In the genomic region with DNA sequence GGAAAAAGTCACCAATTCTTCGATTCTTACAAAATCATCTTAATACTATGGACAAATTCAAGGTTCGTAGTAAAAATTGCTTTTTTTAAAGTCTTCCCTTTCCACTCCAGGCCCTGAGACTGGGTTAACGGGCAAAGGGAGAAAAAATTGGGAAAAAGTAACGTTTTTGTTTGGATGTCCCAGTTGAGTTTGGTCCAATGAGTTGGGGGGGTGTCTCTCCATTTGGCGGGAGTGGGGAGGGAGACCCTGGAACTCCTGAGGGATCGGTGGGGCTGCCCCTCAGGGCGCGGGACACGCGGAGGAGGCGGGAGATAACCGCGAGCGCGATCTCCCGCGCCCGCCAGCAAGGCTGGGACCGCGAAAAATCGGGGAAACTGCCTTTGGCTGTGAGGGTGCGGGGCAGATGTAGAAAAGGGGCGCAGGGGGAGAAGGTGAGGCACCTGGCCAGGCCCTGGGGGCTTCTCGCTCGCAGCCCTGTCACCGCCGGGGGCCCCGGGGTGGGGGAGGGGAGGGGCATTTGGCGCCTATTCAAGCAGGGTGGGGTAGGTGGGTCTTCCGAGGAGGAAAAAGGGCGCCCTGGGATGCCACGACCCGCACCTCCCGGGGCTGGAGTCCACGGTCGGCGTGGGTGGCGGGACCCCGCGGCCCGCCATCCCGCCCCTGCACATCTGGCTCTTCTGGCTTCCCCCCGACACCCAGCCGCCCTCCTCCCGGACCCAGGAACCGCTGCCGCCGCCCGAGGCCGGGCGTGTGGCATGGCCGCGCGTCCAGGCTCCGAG, we compare ENCODE assay signal across 8 cellular contexts. TPM values are rescaled to one million over a fixed set of nuclear protein-coding genes. Genes with fewer than 3 reads are reported as not detected.
A peak's percentile ranks its signal among the peaks of the same experiment; 100 is the strongest.
DNase-seq lines count a peak whose midpoint lies in the region; ATAC-seq and TF ChIP-seq lines count a peak whose summit lies in the region.

No MANE protein-coding gene starts in this region.

- H3K4me3 Mint-ChIP-seq in neural crest cell: peak overlapping the region; percentile 87

- CTCF ChIA-PET in HCT116 (lab: Charles Lee): interaction anchor here (1.0 kb wide), 1 partner anchor 9 kb away, joined by 4 read pairs; no protein-coding TSS in a partner anchor

- H3K9me3 Mint-ChIP-seq in neural crest cell: no peaks in the 10 kb centered on the region

- H3K27ac ChIP-seq in HCT116 (ENCODE audit: low read depth, low read length) (peak overlapping the region; percentile 87), SJCRH30 (peak overlapping the region; percentile 95)

- H3K36me3 ChIP-seq in GM06990 (ENCODE audit: control insufficient read depth, insufficient read depth, low read length): no peaks in the 10 kb centered on the region
- H3K36me3 ChIP-seq in HCT116 (ENCODE audit: control insufficient read depth in 1 of 2, insufficient read depth in 2 of 2, low read length in 2 of 2): peaks cover 4 to 34% of the 10 kb centered on the region in 2 experiments; a peak in 2 of 4 replicates
- H3K36me3 ChIP-seq in SJCRH30: peaks cover 60% of the 10 kb centered on the region

- H3K79me2 ChIP-seq in HCT116 (ENCODE audit: insufficient read depth, low read length): peaks cover 93% of the 10 kb centered on the region

- H3K4me1 Mint-ChIP-seq in neural crest cell: peaks cover 58% of the 10 kb centered on the region

- H3K9ac ChIP-seq in HCT116 (ENCODE audit: low read length): peak overlapping the region; percentile 99

- H3K4me1 ChIP-seq in HCT116 (ENCODE audit: control insufficient read depth in 1 of 2, insufficient read depth in 2 of 2, low read length in 2 of 2): peaks cover 8 to 28% of the 10 kb centered on the region in 2 experiments; a peak in 3 of 4 replicates
- peaks cover 10% of the 10 kb centered on the region for H3K4me1 ChIP-seq in SJCRH30

- peaks cover 18% of the 10 kb centered on the region for H3K36me3 Mint-ChIP-seq in neural crest cell (ENCODE audit: low read depth)

- no peaks in the 10 kb centered on the region for H3K27me3 Mint-ChIP-seq in neural crest cell (ENCODE audit: low read depth)

- ATAC-seq in HCT116: peak; percentile 6; the same call in 1 of the 2 replicates
- ATAC-seq in HG03469 (IDR thresholded peaks at IDR 0.05; ENCODE audit: unreplicated experiment): no peak
- ATAC-seq in GM18519 (IDR thresholded peaks at IDR 0.05; ENCODE audit: low FRiP score, unreplicated experiment): no peak

- BruUV-seq in HCT116 (replicated peaks; lab: Mats Ljungman, UMichigan): no TSS peak

- RAD21 ChIA-PET in HCT116 (lab: Charles Lee; ENCODE audit: low non-redundant PET in 1 of 2, low total read pairs in 2 of 2, uncharacterized antibody in 2 of 2, unreplicated experiment in 2 of 2): no interaction called here

- no peak for TF ChIP-seq CTCF in GM06990 (IDR thresholded peaks at IDR 0.05; ENCODE audit: insufficient read depth, low read length, poor library complexity, severe bottlenecking)
- no peak for TF ChIP-seq CTCF in HCT116 (IDR thresholded peaks at IDR 0.05 in 2 of 3, conservative IDR thresholded peaks at IDR 0.05 in 1 of 3; ENCODE audit: borderline replicate concordance in 1 of 3, insufficient read depth in 1 of 3, low read depth in 2 of 3, low read length in 2 of 3)
- no peak for TF ChIP-seq CTCF in epithelial cell of esophagus (IDR thresholded peaks at IDR 0.05; ENCODE audit: insufficient read depth, low read depth, low read length, missing control alignments)
- TF ChIP-seq CTCF in neural crest cell (conservative IDR thresholded peaks at IDR 0.05): no peak

- peak; percentile 19 for TF ChIP-seq POLR2A in HCT116 (IDR thresholded peaks at IDR 0.05; ENCODE audit: borderline replicate concordance, extremely low read depth, insufficient read depth, insufficient read length)

- H4K20me1 ChIP-seq in HCT116 (ENCODE audit: insufficient read depth): peaks cover 6% of the 10 kb centered on the region; the same call in 1 of the 2 replicates

- H3K9me3 ChIP-seq in HCT116 (ENCODE audit: control insufficient read depth in 1 of 2, insufficient read depth in 1 of 2, low read depth in 1 of 2, low read length in 2 of 2): no peaks in the 10 kb centered on the region
- H3K9me3 ChIP-seq in SJCRH30 (replicated peaks): no peaks in the 10 kb centered on the region

- DNase-seq in GM06990 (ENCODE audit: extremely low read depth, insufficient read length) (no peak), HCT116 (ENCODE audit: low read depth, low spot score) (no peak), SJCRH30 (peak; percentile 61 to 64), epithelial cell of esophagus (ENCODE audit: low read depth) (no peak), neural crest cell (ENCODE audit: low read depth, low spot score) (peak; percentile 13), NCI-H774 (lab: John Stamatoyannopoulos, UW) (no peak)

- POLR2A ChIA-PET in HCT116 (lab: Charles Lee): interaction anchor here (0.6 to 1.9 kb wide), 8 partner anchors 9 to 255 kb away, joined by 3 to 6 read pairs (median 3); a partner anchor contains a TSS

- intact Hi-C loops in HCT116 (cut with micrococcal nuclease): no loop called here

- no peak for TF ChIP-seq RAD21 in HCT116 (IDR thresholded peaks at IDR 0.05; ENCODE audit: low read depth)

- no peaks in the 10 kb centered on the region for H3K9me2 ChIP-seq in HCT116 (ENCODE audit: insufficient read depth)

- H3K4me2 ChIP-seq in HCT116 (ENCODE audit: low read length): peak overlapping the region; percentile 91

- no peak overlapping the region for H2AFZ ChIP-seq in HCT116 (ENCODE audit: low read depth, low read length, poor library complexity, severe bottlenecking)

- H3K27me3 ChIP-seq in GM06990 (replicated peaks; ENCODE audit: control insufficient read depth, insufficient read depth, low read length): no peaks in the 10 kb centered on the region
- H3K27me3 ChIP-seq in HCT116 (ENCODE audit: insufficient read depth, low read length): no peaks in the 10 kb centered on the region
- H3K27me3 ChIP-seq in SJCRH30: no peaks in the 10 kb centered on the region

- H3K27ac Mint-ChIP-seq in neural crest cell (ENCODE audit: unreplicated experiment): peak overlapping the region; percentile 94

- H3K4me3 ChIP-seq in GM06990 (replicated peaks; ENCODE audit: low read depth, low read length) (peak overlapping the region; percentile 88), HCT116 (replicated peaks in 1 of 2; ENCODE audit: low read depth in 1 of 2, low read length in 2 of 2) (peak overlapping the region; percentile 93 to 94), SJCRH30 (peak overlapping the region; percentile 92), epithelial cell of esophagus (ENCODE audit: low read length) (peak overlapping the region; percentile 79)

TF ChIP-seq in HCT116, 20 proteins besides CTCF, POLR2A, EP300 and RAD21:
- TF ChIP-seq, protein P1, sequence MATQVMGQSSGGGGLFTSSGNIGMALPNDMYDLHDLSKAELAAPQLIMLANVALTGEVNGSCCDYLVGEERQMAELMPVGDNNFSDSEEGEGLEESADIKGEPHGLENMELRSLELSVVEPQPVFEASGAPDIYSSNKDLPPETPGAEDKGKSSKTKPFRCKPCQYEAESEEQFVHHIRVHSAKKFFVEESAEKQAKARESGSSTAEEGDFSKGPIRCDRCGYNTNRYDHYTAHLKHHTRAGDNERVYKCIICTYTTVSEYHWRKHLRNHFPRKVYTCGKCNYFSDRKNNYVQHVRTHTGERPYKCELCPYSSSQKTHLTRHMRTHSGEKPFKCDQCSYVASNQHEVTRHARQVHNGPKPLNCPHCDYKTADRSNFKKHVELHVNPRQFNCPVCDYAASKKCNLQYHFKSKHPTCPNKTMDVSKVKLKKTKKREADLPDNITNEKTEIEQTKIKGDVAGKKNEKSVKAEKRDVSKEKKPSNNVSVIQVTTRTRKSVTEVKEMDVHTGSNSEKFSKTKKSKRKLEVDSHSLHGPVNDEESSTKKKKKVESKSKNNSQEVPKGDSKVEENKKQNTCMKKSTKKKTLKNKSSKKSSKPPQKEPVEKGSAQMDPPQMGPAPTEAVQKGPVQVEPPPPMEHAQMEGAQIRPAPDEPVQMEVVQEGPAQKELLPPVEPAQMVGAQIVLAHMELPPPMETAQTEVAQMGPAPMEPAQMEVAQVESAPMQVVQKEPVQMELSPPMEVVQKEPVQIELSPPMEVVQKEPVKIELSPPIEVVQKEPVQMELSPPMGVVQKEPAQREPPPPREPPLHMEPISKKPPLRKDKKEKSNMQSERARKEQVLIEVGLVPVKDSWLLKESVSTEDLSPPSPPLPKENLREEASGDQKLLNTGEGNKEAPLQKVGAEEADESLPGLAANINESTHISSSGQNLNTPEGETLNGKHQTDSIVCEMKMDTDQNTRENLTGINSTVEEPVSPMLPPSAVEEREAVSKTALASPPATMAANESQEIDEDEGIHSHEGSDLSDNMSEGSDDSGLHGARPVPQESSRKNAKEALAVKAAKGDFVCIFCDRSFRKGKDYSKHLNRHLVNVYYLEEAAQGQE (IDR thresholded peaks at IDR 0.05; ENCODE audit: low read depth): no peak
- TF ChIP-seq SP1 (IDR thresholded peaks at IDR 0.05; ENCODE audit: low read depth) (no peak), SIN3A (IDR thresholded peaks at IDR 0.05; ENCODE audit: low read depth) (no peak), POLR2AphosphoS5 (IDR thresholded peaks at IDR 0.05; ENCODE audit: low read depth, low read length) (0 out of 2 replicates have a peak, but pooled peaks have one; percentile 20)

RNA-seq across cellular contexts. Expression of a gene that starts 0.7 kb away (rescaled TPM):
- total RNA-seq in HCT116 (2021; ENCODE audit: unreplicated experiment) (38.9 TPM), neural crest cell (56.3 TPM in 2 replicates)
- polyA plus RNA-seq in HCT116 (2012): 7.2 and 16.2 TPM in 2 replicates
- 101 and 114 TPM in 2 replicates for total RNA-seq in SJCRH30 (2014; rRNA removed; shearing (Covaris generic))

RNA-seq across cellular contexts. Expression of a gene that starts 20.3 kb away (rescaled TPM):
- total RNA-seq in HCT116 (2021; ENCODE audit: unreplicated experiment): 26.2 TPM
- polyA plus RNA-seq in HCT116 (2012): 7.7 and 15.9 TPM in 2 replicates
- total RNA-seq in SJCRH30 (2014; rRNA removed; shearing (Covaris generic)): 23.7 and 26.0 TPM in 2 replicates
- 22.5 and 23.2 TPM in 2 replicates for total RNA-seq in neural crest cell

Comparison
In these comparisons a context has a peak if more than half of its experiments do, and no peak if none do; other contexts are left out.
1. DNase-seq: peak in SJCRH30 (2 of 2) and neural crest cell (single experiment); none in GM06990 (single experiment), HCT116 (single experiment), epithelial cell of esophagus (single experiment) and NCI-H774 (single experiment).
2. Peak in every context shown above with its lines, with median percentiles within 50 percentile points of each other: H3K4me3 ChIP-seq.